Comparison of ENCODE assay signal across 20 cellular contexts in the genomic region with DNA sequence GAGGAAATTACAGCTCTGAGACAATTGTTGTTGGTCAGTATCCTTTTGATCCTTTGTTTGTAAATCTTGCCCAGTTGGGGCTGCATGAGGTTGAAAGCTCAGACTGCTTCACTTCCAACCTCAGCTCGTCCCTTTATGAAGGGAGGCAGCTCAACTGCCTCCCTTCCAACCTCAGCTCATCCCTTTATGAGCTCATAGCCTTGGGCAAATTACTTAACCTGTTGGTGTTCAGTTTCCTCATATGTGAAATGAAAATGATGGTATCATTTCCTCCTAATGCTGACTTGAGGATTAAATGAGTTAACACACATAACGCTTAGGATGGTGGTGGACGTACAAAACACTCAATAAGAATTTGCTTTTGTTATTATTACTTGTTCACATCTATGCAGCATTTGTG.
"Had no signal": no experiment of that assay in that cellular context is flagged by ENCODE, and none has a peak within 500 bp of the region (broad histone marks: within the 10 kb centered on the region; RNA-seq: fewer than 3 reads in every experiment).

No MANE protein-coding gene starts in this region.

- H3K4me1 Mint-ChIP-seq: activated CD4-positive, alpha-beta T cell treated with anti-CD3 and anti-CD28 coated beads, Interleukin-2, amount 10 ng/mL, durations not matched to agents 24 days and 14 days; activated naive CD8-positive, alpha-beta T cell treated with anti-CD3 and anti-CD28 coated beads for 36 hours; activated T-helper 17 cell treated with anti-CD3 and anti-CD28 coated beads, Interleukin-2, amount 50 U/mL, for 72 hours; stimulated activated effector memory CD8-positive, alpha-beta T cell treated with anti-CD3 and anti-CD28 coated beads, Interleukin-12 subunit alpha, Interleukin-12 subunit beta, amount 100 ng/mL, for 72 hours had no signal

- H3K36me3 Mint-ChIP-seq: activated naive CD8-positive, alpha-beta T cell treated with anti-CD3 and anti-CD28 coated beads for 36 hours; mesothelial cell of epicardium; stimulated activated effector memory CD8-positive, alpha-beta T cell treated with anti-CD3 and anti-CD28 coated beads, Interleukin-12 subunit alpha, Interleukin-12 subunit beta, amount 100 ng/mL, for 72 hours had no signal

- H3K27ac Mint-ChIP-seq: activated CD4-positive, alpha-beta T cell treated with anti-CD3 and anti-CD28 coated beads, Interleukin-2, amount 10 ng/mL, durations not matched to agents 24 days and 14 days; activated CD8-positive, alpha-beta T cell treated with anti-CD3 and anti-CD28 coated beads for 36 hours; activated naive CD8-positive, alpha-beta T cell treated with anti-CD3 and anti-CD28 coated beads for 36 hours; activated T-helper 17 cell treated with anti-CD3 and anti-CD28 coated beads, Interleukin-2, amount 50 U/mL, for 72 hours; immature natural killer cell; mesothelial cell of epicardium; nephron; stimulated activated effector memory CD8-positive, alpha-beta T cell treated with anti-CD3 and anti-CD28 coated beads, Interleukin-12 subunit alpha, Interleukin-12 subunit beta, amount 100 ng/mL, for 72 hours; T-helper 1 cell treated with Interleukin-12 subunit alpha and Interleukin-12 subunit beta and Interleukin-4 antibody, amounts not matched to agents 30 μg/mL and 1 μg/mL, for 36 hours had no signal

- H3K27me3 ChIP-seq: gastroesophageal sphincter, testis, upper lobe of left lung had no signal

- H3K9me3 ChIP-seq: gastroesophageal sphincter, testis, upper lobe of left lung had no signal

- DNase-seq: activated CD4-positive, alpha-beta T cell treated with anti-CD3 and anti-CD28 coated beads, Interleukin-2, amount 10 ng/mL, durations not matched to agents 24 days and 14 days; activated CD8-positive, alpha-beta T cell treated with anti-CD3 and anti-CD28 coated beads for 36 hours; activated naive CD4-positive, alpha-beta T cell; activated naive CD8-positive, alpha-beta T cell treated with anti-CD3 and anti-CD28 coated beads for 36 hours; activated T-cell treated with anti-CD3 and anti-CD28 coated beads, Interleukin-2, amount 50 U/mL, for 1 hour; amniotic stem cell; cortex of kidney; immature natural killer cell; posterior cingulate gyrus; stimulated activated CD4-positive, alpha-beta T cell treated with anti-CD3 and anti-CD28 coated beads, Interleukin-4, amount 100 ng/mL, for 1 hour; testis; upper lobe of left lung had no signal

- H3K4me3 ChIP-seq: gastroesophageal sphincter, lung, smooth muscle cell, testis, upper lobe of left lung had no signal

- H3K9me3 Mint-ChIP-seq: activated CD8-positive, alpha-beta T cell treated with anti-CD3 and anti-CD28 coated beads for 36 hours; activated T-helper 17 cell treated with anti-CD3 and anti-CD28 coated beads, Interleukin-2, amount 50 U/mL, for 72 hours; mesothelial cell of epicardium; nephron; stimulated activated effector memory CD8-positive, alpha-beta T cell treated with anti-CD3 and anti-CD28 coated beads, Interleukin-12 subunit alpha, Interleukin-12 subunit beta, amount 100 ng/mL, for 72 hours had no signal

- H3K4me1 ChIP-seq: gastroesophageal sphincter, testis, upper lobe of left lung had no signal

- H3K4me3 Mint-ChIP-seq: activated CD4-positive, alpha-beta T cell treated with anti-CD3 and anti-CD28 coated beads, Interleukin-2, amount 10 ng/mL, durations not matched to agents 24 days and 14 days; activated CD8-positive, alpha-beta T cell treated with anti-CD3 and anti-CD28 coated beads for 36 hours; activated naive CD8-positive, alpha-beta T cell treated with anti-CD3 and anti-CD28 coated beads for 36 hours; activated T-helper 17 cell treated with anti-CD3 and anti-CD28 coated beads, Interleukin-2, amount 50 U/mL, for 72 hours; immature natural killer cell; mesothelial cell of epicardium; nephron; stimulated activated effector memory CD8-positive, alpha-beta T cell treated with anti-CD3 and anti-CD28 coated beads, Interleukin-12 subunit alpha, Interleukin-12 subunit beta, amount 100 ng/mL, for 72 hours; T-helper 1 cell treated with Interleukin-12 subunit alpha and Interleukin-12 subunit beta and Interleukin-4 antibody, amounts not matched to agents 30 μg/mL and 1 μg/mL, for 36 hours had no signal

- H3K27me3 Mint-ChIP-seq: activated CD8-positive, alpha-beta T cell treated with anti-CD3 and anti-CD28 coated beads for 36 hours; activated naive CD8-positive, alpha-beta T cell treated with anti-CD3 and anti-CD28 coated beads for 36 hours; activated T-helper 17 cell treated with anti-CD3 and anti-CD28 coated beads, Interleukin-2, amount 50 U/mL, for 72 hours had no signal

- H3K27ac ChIP-seq: gastroesophageal sphincter, testis, upper lobe of left lung had no signal

- H3K36me3 ChIP-seq: gastroesophageal sphincter, upper lobe of left lung had no signal
